32 cellular contexts compared by ENCODE assay signal in genomic region chr13:93872376-93872775, GRCh38.
"Had no signal": no experiment of that assay in that cellular context is flagged by ENCODE, and none has a peak within 500 bp of the region (broad histone marks: within the 10 kb centered on the region; RNA-seq: fewer than 3 reads in every experiment).

No MANE protein-coding gene starts in this region.

- ATAC-seq: activated CD8-positive, alpha-beta memory T cell treated with anti-CD3 and anti-CD28 coated beads, Interleukin-2, amount 10 ng/mL, durations not matched to agents 7 days and 5 days; body of pancreas had no signal

- H3K9me3 Mint-ChIP-seq: activated CD4-positive, alpha-beta memory T cell treated with anti-CD3 and anti-CD28 coated beads, Interleukin-2, amount 10 ng/mL, durations not matched to agents 7 days and 5 days; activated naive CD8-positive, alpha-beta T cell treated with anti-CD3 and anti-CD28 coated beads, Interleukin-2, amount 10 ng/mL, durations not matched to agents 7 days and 5 days had no signal

- H3K36me3 ChIP-seq: adrenal gland, breast epithelium, Peyer's patch, SJSA1 had no signal

- H3K9me3 ChIP-seq: adrenal gland, body of pancreas, breast epithelium, Peyer's patch, SJSA1 had no signal

- H3K27ac Mint-ChIP-seq: activated B cell treated with CpG ODN at 0.5 μM for 24 hours; activated CD4-positive, alpha-beta memory T cell treated with anti-CD3 and anti-CD28 coated beads, Interleukin-2, amount 10 ng/mL, durations not matched to agents 7 days and 5 days; activated CD8-positive, alpha-beta memory T cell treated with anti-CD3 and anti-CD28 coated beads, Interleukin-2, amount 10 ng/mL, durations not matched to agents 7 days and 5 days; activated naive CD8-positive, alpha-beta T cell treated with anti-CD3 and anti-CD28 coated beads, Interleukin-2, amount 10 ng/mL, durations not matched to agents 7 days and 5 days had no signal

- H3K27me3 ChIP-seq: adrenal gland, body of pancreas, breast epithelium, Peyer's patch, SJSA1 had no signal

- H3K27ac ChIP-seq: adrenal gland, body of pancreas, breast epithelium, SJSA1, VCaP had no signal

- FAIRE-seq: astrocyte had no signal

- H3K4me1 Mint-ChIP-seq: activated B cell treated with CpG ODN at 0.5 μM for 24 hours; activated CD4-positive, alpha-beta memory T cell treated with anti-CD3 and anti-CD28 coated beads, Interleukin-2, amount 10 ng/mL, durations not matched to agents 7 days and 5 days; activated CD8-positive, alpha-beta memory T cell treated with anti-CD3 and anti-CD28 coated beads, Interleukin-2, amount 10 ng/mL, durations not matched to agents 7 days and 5 days; activated naive CD8-positive, alpha-beta T cell treated with anti-CD3 and anti-CD28 coated beads, Interleukin-2, amount 10 ng/mL, durations not matched to agents 7 days and 5 days had no signal

- H3K27me3 Mint-ChIP-seq: activated B cell treated with CpG ODN at 0.5 μM for 24 hours; activated CD4-positive, alpha-beta memory T cell treated with anti-CD3 and anti-CD28 coated beads, Interleukin-2, amount 10 ng/mL, durations not matched to agents 7 days and 5 days; activated CD8-positive, alpha-beta memory T cell treated with anti-CD3 and anti-CD28 coated beads, Interleukin-2, amount 10 ng/mL, durations not matched to agents 7 days and 5 days; activated naive CD8-positive, alpha-beta T cell treated with anti-CD3 and anti-CD28 coated beads, Interleukin-2, amount 10 ng/mL, durations not matched to agents 7 days and 5 days had no signal

- H3K4me3 Mint-ChIP-seq: activated B cell treated with CpG ODN at 0.5 μM for 24 hours; activated CD4-positive, alpha-beta memory T cell treated with anti-CD3 and anti-CD28 coated beads, Interleukin-2, amount 10 ng/mL, durations not matched to agents 7 days and 5 days; activated CD8-positive, alpha-beta memory T cell treated with anti-CD3 and anti-CD28 coated beads, Interleukin-2, amount 10 ng/mL, durations not matched to agents 7 days and 5 days; activated naive CD8-positive, alpha-beta T cell treated with anti-CD3 and anti-CD28 coated beads, Interleukin-2, amount 10 ng/mL, durations not matched to agents 7 days and 5 days had no signal

- H3K4me1 ChIP-seq: adrenal gland, body of pancreas, breast epithelium, Peyer's patch, SJSA1 had no signal

- H3K36me3 Mint-ChIP-seq: activated CD8-positive, alpha-beta memory T cell treated with anti-CD3 and anti-CD28 coated beads, Interleukin-2, amount 10 ng/mL, durations not matched to agents 7 days and 5 days; activated naive CD8-positive, alpha-beta T cell treated with anti-CD3 and anti-CD28 coated beads, Interleukin-2, amount 10 ng/mL, durations not matched to agents 7 days and 5 days had no signal

- H3K4me3 ChIP-seq: adrenal gland, body of pancreas, breast epithelium, Peyer's patch, SJSA1 had no signal

- DNase-seq: activated B cell treated with CpG ODN at 0.5 μM for 24 hours; activated CD4-positive, alpha-beta memory T cell treated with anti-CD3 and anti-CD28 coated beads, Interleukin-2, amount 10 ng/mL, durations not matched to agents 7 days and 5 days; activated CD4-positive, alpha-beta T cell treated with anti-CD3 and anti-CD28 coated beads for 4 hours; activated CD4-positive, CD25-positive, alpha-beta regulatory T cell treated with anti-CD3 and anti-CD28 coated beads, Interleukin-2, amount 50 U/mL, for 72 hours; activated CD8-positive, alpha-beta memory T cell treated with anti-CD3 and anti-CD28 coated beads for 24 hours; activated CD8-positive, alpha-beta memory T cell treated with anti-CD3 and anti-CD28 coated beads, Interleukin-2, amount 10 ng/mL, durations not matched to agents 7 days and 5 days; activated CD8-positive, alpha-beta memory T cell treated with anti-CD3 and anti-CD28 coated beads, Interleukin-2, amount 50 U/mL, for 48 hours; activated effector memory CD4-positive, alpha-beta T cell treated with Interleukin-2 at 50 U/mL for 16 hours; activated naive CD4-positive, alpha-beta T cell treated with anti-CD3 and anti-CD28 coated beads, Interleukin-2, amount 50 U/mL, for 16 hours; activated naive CD8-positive, alpha-beta T cell treated with anti-CD3 and anti-CD28 coated beads, Interleukin-2, amount 10 ng/mL, durations not matched to agents 7 days and 5 days; activated T-cell treated with anti-CD3 and anti-CD28 coated beads, Interleukin-2, amount 50 U/mL, for 48 hours; adrenal gland; body of pancreas; MM.1S; MV-4-11; NCI-H1092; NCI-H1436 treated with DMSO at 0.1 percent for 48 hours; NCI-H1694 treated with DMSO at 0.1 percent for 48 hours; NCI-H2029; NCI-H345; NCI-H524 treated with DMSO at 0.1 percent for 48 hours; Peyer's patch; RPMI8226; SHP77 treated with DMSO at 0.1 percent for 48 hours; SW 1271; T-helper 1 cell; T-helper 2 cell; T-helper 9 cell had no signal
